Comparison of ENCODE assay signal across 2 cellular contexts in the genomic region with DNA sequence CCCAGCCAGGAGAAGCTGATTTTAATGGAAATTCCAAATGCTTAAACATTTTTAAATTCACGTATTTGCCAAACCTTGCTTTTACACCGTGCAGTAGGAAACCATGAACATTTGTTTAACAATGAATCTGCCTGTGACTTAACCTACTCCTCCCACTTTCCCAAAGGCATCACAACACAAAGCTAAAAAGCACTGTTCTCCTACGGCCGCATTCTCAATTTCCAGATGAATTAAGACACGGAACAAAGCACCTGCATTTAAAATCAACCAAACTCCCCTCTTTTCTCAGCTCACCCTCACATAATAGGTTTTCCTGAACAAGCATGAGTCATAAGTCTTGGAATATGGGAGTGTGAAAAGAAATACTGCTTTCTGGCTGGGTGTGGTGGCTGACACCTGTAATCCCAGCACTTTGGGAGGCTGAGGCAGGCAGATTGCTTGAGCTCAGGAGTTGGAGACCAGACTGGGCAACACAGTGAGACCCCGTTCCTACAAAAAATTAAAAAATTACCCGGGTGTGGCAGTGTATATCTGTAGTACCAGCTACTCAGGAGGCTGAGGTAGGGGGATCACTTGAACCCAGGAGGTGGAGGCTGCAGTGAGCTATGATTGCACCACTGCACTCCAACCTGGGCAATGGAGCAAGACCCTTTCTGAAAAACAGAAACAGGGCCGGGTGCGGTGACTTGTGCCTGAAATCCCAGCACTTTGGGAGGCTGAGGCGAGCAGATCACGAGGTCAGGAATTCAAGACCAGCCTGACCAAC.
A peak's percentile ranks its signal among the peaks of the same experiment; 100 is the strongest.
TF ChIP-seq lines count a peak whose summit lies in the region.

No MANE protein-coding gene starts in this region.

TF ChIP-seq in HepG2, 621 proteins besides CTCF, POLR2A, EP300 and RAD21:
- TF ChIP-seq, protein P1, sequence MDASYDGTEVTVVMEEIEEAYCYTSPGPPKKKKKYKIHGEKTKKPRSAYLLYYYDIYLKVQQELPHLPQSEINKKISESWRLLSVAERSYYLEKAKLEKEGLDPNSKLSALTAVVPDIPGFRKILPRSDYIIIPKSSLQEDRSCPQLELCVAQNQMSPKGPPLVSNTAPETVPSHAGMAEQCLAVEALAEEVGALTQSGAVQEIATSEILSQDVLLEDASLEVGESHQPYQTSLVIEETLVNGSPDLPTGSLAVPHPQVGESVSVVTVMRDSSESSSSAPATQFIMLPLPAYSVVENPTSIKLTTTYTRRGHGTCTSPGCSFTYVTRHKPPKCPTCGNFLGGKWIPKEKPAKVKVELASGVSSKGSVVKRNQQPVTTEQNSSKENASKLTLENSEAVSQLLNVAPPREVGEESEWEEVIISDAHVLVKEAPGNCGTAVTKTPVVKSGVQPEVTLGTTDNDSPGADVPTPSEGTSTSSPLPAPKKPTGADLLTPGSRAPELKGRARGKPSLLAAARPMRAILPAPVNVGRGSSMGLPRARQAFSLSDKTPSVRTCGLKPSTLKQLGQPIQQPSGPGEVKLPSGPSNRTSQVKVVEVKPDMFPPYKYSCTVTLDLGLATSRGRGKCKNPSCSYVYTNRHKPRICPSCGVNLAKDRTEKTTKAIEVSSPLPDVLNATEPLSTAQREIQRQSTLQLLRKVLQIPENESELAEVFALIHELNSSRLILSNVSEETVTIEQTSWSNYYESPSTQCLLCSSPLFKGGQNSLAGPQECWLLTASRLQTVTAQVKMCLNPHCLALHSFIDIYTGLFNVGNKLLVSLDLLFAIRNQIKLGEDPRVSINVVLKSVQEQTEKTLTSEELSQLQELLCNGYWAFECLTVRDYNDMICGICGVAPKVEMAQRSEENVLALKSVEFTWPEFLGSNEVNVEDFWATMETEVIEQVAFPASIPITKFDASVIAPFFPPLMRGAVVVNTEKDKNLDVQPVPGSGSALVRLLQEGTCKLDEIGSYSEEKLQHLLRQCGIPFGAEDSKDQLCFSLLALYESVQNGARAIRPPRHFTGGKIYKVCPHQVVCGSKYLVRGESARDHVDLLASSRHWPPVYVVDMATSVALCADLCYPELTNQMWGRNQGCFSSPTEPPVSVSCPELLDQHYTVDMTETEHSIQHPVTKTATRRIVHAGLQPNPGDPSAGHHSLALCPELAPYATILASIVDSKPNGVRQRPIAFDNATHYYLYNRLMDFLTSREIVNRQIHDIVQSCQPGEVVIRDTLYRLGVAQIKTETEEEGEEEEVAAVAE (CRISPR knock-in tag; IDR thresholded peaks at IDR 0.05; ENCODE audit: borderline replicate concordance), result no peak
- TF ChIP-seq ZNF121 (CRISPR knock-in tag; IDR thresholded peaks at IDR 0.05), result peak; percentile 26; the same call in 1 of the 2 replicates
TF ChIP-seq in HepG2: peak in this region for 1.

TF ChIP-seq in WTC11, 78 proteins besides CTCF, POLR2A, EP300 and RAD21:
- no peak for TF ChIP-seq FOXP1 (CRISPR knock-in tag; IDR thresholded peaks at IDR 0.05; ENCODE audit: borderline replicate concordance)
- TF ChIP-seq EMX1 (CRISPR knock-in tag; IDR thresholded peaks at IDR 0.05), result no peak
- no peak for TF ChIP-seq TEAD1 (CRISPR knock-in tag; IDR thresholded peaks at IDR 0.05)
- TF ChIP-seq GTF2I (CRISPR knock-in tag; conservative IDR thresholded peaks at IDR 0.05), result peak; percentile 68; the same call in 1 of the 2 replicates
- TF ChIP-seq, protein P2, sequence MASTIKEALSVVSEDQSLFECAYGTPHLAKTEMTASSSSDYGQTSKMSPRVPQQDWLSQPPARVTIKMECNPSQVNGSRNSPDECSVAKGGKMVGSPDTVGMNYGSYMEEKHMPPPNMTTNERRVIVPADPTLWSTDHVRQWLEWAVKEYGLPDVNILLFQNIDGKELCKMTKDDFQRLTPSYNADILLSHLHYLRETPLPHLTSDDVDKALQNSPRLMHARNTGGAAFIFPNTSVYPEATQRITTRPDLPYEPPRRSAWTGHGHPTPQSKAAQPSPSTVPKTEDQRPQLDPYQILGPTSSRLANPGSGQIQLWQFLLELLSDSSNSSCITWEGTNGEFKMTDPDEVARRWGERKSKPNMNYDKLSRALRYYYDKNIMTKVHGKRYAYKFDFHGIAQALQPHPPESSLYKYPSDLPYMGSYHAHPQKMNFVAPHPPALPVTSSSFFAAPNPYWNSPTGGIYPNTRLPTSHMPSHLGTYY (CRISPR knock-in tag; IDR thresholded peaks at IDR 0.05), result no peak
- TF ChIP-seq, protein P3, sequence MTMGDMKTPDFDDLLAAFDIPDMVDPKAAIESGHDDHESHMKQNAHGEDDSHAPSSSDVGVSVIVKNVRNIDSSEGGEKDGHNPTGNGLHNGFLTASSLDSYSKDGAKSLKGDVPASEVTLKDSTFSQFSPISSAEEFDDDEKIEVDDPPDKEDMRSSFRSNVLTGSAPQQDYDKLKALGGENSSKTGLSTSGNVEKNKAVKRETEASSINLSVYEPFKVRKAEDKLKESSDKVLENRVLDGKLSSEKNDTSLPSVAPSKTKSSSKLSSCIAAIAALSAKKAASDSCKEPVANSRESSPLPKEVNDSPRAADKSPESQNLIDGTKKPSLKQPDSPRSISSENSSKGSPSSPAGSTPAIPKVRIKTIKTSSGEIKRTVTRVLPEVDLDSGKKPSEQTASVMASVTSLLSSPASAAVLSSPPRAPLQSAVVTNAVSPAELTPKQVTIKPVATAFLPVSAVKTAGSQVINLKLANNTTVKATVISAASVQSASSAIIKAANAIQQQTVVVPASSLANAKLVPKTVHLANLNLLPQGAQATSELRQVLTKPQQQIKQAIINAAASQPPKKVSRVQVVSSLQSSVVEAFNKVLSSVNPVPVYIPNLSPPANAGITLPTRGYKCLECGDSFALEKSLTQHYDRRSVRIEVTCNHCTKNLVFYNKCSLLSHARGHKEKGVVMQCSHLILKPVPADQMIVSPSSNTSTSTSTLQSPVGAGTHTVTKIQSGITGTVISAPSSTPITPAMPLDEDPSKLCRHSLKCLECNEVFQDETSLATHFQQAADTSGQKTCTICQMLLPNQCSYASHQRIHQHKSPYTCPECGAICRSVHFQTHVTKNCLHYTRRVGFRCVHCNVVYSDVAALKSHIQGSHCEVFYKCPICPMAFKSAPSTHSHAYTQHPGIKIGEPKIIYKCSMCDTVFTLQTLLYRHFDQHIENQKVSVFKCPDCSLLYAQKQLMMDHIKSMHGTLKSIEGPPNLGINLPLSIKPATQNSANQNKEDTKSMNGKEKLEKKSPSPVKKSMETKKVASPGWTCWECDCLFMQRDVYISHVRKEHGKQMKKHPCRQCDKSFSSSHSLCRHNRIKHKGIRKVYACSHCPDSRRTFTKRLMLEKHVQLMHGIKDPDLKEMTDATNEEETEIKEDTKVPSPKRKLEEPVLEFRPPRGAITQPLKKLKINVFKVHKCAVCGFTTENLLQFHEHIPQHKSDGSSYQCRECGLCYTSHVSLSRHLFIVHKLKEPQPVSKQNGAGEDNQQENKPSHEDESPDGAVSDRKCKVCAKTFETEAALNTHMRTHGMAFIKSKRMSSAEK (CRISPR knock-in tag; IDR thresholded peaks at IDR 0.05; ENCODE audit: borderline replicate concordance), result no peak
- no peak for TF ChIP-seq ATF1 (CRISPR knock-in tag; IDR thresholded peaks at IDR 0.05)
- TF ChIP-seq PRRX2 (CRISPR knock-in tag; IDR thresholded peaks at IDR 0.05), result no peak
- TF ChIP-seq ZNF121 (CRISPR knock-in tag; IDR thresholded peaks at IDR 0.05), result peak; percentile 57; the same call in 1 of the 2 replicates
- TF ChIP-seq, protein P4, sequence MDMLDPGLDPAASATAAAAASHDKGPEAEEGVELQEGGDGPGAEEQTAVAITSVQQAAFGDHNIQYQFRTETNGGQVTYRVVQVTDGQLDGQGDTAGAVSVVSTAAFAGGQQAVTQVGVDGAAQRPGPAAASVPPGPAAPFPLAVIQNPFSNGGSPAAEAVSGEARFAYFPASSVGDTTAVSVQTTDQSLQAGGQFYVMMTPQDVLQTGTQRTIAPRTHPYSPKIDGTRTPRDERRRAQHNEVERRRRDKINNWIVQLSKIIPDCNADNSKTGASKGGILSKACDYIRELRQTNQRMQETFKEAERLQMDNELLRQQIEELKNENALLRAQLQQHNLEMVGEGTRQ (CRISPR knock-in tag; IDR thresholded peaks at IDR 0.05), result no peak
- TF ChIP-seq, protein P5, sequence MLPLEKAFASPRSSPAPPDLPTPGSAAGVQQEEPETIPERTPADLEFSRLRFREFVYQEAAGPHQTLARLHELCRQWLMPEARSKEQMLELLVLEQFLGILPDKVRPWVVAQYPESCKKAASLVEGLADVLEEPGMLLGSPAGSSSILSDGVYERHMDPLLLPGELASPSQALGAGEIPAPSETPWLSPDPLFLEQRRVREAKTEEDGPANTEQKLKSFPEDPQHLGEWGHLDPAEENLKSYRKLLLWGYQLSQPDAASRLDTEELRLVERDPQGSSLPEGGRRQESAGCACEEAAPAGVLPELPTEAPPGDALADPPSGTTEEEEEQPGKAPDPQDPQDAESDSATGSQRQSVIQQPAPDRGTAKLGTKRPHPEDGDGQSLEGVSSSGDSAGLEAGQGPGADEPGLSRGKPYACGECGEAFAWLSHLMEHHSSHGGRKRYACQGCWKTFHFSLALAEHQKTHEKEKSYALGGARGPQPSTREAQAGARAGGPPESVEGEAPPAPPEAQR (CRISPR knock-in tag; IDR thresholded peaks at IDR 0.05), result no peak
- TF ChIP-seq TCF7 (CRISPR knock-in tag; IDR thresholded peaks at IDR 0.05; ENCODE audit: low read depth), result no peak
